ENCODE assay signal across 8 cellular contexts in the genomic region with DNA sequence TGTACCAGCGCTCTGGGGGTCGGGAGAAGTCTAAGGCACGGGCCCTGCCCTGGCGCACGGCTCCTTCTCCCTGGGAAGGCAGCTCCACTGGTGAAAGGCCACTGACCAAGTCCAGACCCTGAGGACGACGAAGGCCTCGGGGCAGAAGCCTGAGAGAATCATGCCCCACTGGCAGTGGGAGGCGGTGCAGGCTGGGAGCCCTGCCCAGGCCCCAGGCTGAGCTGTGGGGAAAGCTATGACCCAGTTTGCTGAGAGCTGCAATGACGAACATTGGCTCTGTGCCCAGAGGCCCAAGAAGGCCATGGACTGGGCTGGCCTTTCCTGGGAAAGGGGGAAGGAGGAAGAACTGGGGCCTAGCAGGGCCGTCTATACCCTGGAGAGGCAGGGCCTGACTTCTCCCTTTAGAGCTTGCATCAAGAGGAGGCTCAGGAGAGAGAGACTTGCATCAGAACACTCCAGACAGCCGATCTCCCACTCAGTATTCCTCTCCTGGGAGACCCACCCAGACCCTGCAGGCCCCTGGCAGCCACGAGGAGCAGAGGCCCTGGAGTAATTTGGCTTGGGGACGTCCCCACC. TPM values are rescaled to one million over a fixed set of nuclear protein-coding genes. Genes with fewer than 3 reads are reported as not detected.
DNase-seq lines count a peak whose midpoint lies in the region; ATAC-seq, FAIRE-seq and TF ChIP-seq lines count a peak whose summit lies in the region.

No MANE protein-coding gene starts in this region.

- intact Hi-C loops in endothelial cell of umbilical vein (cut with micrococcal nuclease), result loop anchor here (1.0 kb wide), 6 partner anchors 16 to 171 kb away; partner anchors contain the start of gene RHOB
- intact Hi-C loops in upper lobe of right lung (cut with DNase I), result no loop called here

- no peaks in the 10 kb centered on the region for H3K79me2 ChIP-seq in endothelial cell of umbilical vein (ENCODE audit: control insufficient read depth, insufficient read depth, low read length)

- no peaks in the 10 kb centered on the region for H3K9me3 Mint-ChIP-seq in mesothelial cell of epicardium

- H3K27me3 ChIP-seq in endothelial cell of umbilical vein (ENCODE audit: control insufficient read depth in 2 of 2, insufficient read depth in 2 of 2, low read length in 2 of 2), result no peaks in the 10 kb centered on the region
- H3K27me3 ChIP-seq in upper lobe of right lung, result no peaks in the 10 kb centered on the region

- peak overlapping the region; percentile 93 for H3K27ac Mint-ChIP-seq in mesothelial cell of epicardium

- TF ChIP-seq CTCF in endothelial cell of umbilical vein (IDR thresholded peaks at IDR 0.05; ENCODE audit: extremely low read depth in 1 of 2, insufficient read depth in 1 of 2, low read depth in 1 of 2, low read length in 2 of 2) (peak; percentile 34 to 67), mesothelial cell of epicardium (IDR thresholded peaks at IDR 0.05; ENCODE audit: unreplicated experiment) (no peak), upper lobe of right lung (IDR thresholded peaks at IDR 0.05) (peak; percentile 64)

- dilution Hi-C loops in endothelial cell of umbilical vein (cut with MboI; ENCODE audit: extremely low pct_ligation_motif_present, low sequenced_read_pairs), result no loop called here

- ATAC-seq in upper lobe of right lung, result peak; percentile 88

- no peak overlapping the region for H3K4me2 ChIP-seq in endothelial cell of umbilical vein (ENCODE audit: insufficient read depth, low read length)

- BruUV-seq in endothelial cell of umbilical vein (replicated peaks; lab: Mats Ljungman, UMichigan), result no TSS peak

- CTCF ChIA-PET in endothelial cell of umbilical vein (lab: Charles Lee), result interaction anchor here (0.6 to 3.0 kb wide), 26 partner anchors 9 to 240 kb away, joined by 3 to 20 read pairs (median 5); partner anchors contain the start of gene RHOB

- H3K9ac ChIP-seq in endothelial cell of umbilical vein (replicated peaks; ENCODE audit: extremely low read depth, insufficient read depth, low read length), result peak overlapping the region; percentile 63

- H3K4me3 Mint-ChIP-seq in mesothelial cell of epicardium, result no peak overlapping the region

- DNase-seq in SIG-M5 treated with dmso at 0.1 percent for 504 hours (lab: John Stamatoyannopoulos, UW; ENCODE audit: unreplicated experiment), result peak; percentile 40
- no peak for DNase-seq in SIG-M5 (lab: John Stamatoyannopoulos, UW)
- DNase-seq in RPMI7951 (ENCODE audit: low read depth), result peak; percentile 98
- peak; percentile 98 for DNase-seq in endothelial cell of umbilical vein (ENCODE audit: low read depth, low spot score)
- DNase-seq in mesothelial cell of epicardium (ENCODE audit: low spot score in 2 of 2, unreplicated experiment in 2 of 2), result peak; percentile 57 to 72
- DNase-seq in upper lobe of right lung, result peak; percentile 96
- DNase-seq in NCI-H128 (lab: John Stamatoyannopoulos, UW; ENCODE audit: unreplicated experiment), result no peak
- no peak for DNase-seq in activated CD4-positive, CD25-positive, alpha-beta regulatory T cell (lab: John Stamatoyannopoulos, UW)

- H3K27ac ChIP-seq in endothelial cell of umbilical vein (ENCODE audit: insufficient read depth, low read depth, low read length) (peak overlapping the region; percentile 77), upper lobe of right lung (peak overlapping the region; percentile 95)

- H3K4me3 ChIP-seq in endothelial cell of umbilical vein (replicated peaks in 1 of 3; ENCODE audit: insufficient read depth in 1 of 3, low read depth in 1 of 3, low read length in 3 of 3) (no peak overlapping the region), upper lobe of right lung (no peak overlapping the region)

- peaks cover 0 to 12% of the 10 kb centered on the region in 2 experiments for H3K36me3 ChIP-seq in endothelial cell of umbilical vein (ENCODE audit: control insufficient read depth in 2 of 2, extremely low read depth in 1 of 2, insufficient read depth in 2 of 2, low read length in 2 of 2)
- H3K36me3 ChIP-seq in upper lobe of right lung, result peaks cover 36% of the 10 kb centered on the region

- H2AFZ ChIP-seq in endothelial cell of umbilical vein (ENCODE audit: low read depth, low read length), result peak overlapping the region; percentile 36

- TF ChIP-seq POLR2A in endothelial cell of umbilical vein (IDR thresholded peaks at IDR 0.05; ENCODE audit: low read depth, low read length), result no peak

- FAIRE-seq in endothelial cell of umbilical vein (lab: Jason Lieb, UNC), result peak; percentile 97

- H4K20me1 ChIP-seq in endothelial cell of umbilical vein (replicated peaks; ENCODE audit: control insufficient read depth, extremely low read depth, insufficient read depth, low read length), result no peaks in the 10 kb centered on the region

- H3K27me3 Mint-ChIP-seq in mesothelial cell of epicardium (ENCODE audit: low read depth), result no peaks in the 10 kb centered on the region

- POLR2A ChIA-PET in endothelial cell of umbilical vein (lab: Charles Lee), result interaction anchor here (0.7 to 2.3 kb wide), 12 partner anchors 13 to 179 kb away, joined by 3 to 67 read pairs (median 4); partner anchors contain the start of gene RHOB

- H3K4me1 Mint-ChIP-seq in mesothelial cell of epicardium, result peaks cover 30% of the 10 kb centered on the region

- no peaks in the 10 kb centered on the region for H3K9me1 ChIP-seq in endothelial cell of umbilical vein (replicated peaks; ENCODE audit: control insufficient read depth, extremely low read depth, insufficient read depth, low read length)

- H3K36me3 Mint-ChIP-seq in mesothelial cell of epicardium, result peaks cover 7% of the 10 kb centered on the region

- H3K4me1 ChIP-seq in endothelial cell of umbilical vein (ENCODE audit: control insufficient read depth, extremely low read depth, insufficient read depth, low read length) (peaks cover 34% of the 10 kb centered on the region), upper lobe of right lung (peaks cover 69% of the 10 kb centered on the region)

- H3K9me3 ChIP-seq in endothelial cell of umbilical vein (replicated peaks; ENCODE audit: control insufficient read depth, insufficient read depth, low read length) (no peaks in the 10 kb centered on the region), upper lobe of right lung (no peaks in the 10 kb centered on the region)

TF ChIP-seq in endothelial cell of umbilical vein, 7 proteins besides CTCF, POLR2A, EP300 and RAD21:
- TF ChIP-seq POLR2AphosphoS5 (IDR thresholded peaks at IDR 0.05; ENCODE audit: insufficient read depth, low read depth, low read length), result peak; percentile 65
- TF ChIP-seq GATA2 (IDR thresholded peaks at IDR 0.05; ENCODE audit: insufficient read depth, insufficient read length, low read depth, low read length), result no peak
TF ChIP-seq in endothelial cell of umbilical vein: peak in this region for 1.

RNA-seq across cellular contexts. Expression of gene HS1BP3, which starts 32.9 kb away (rescaled TPM):
- total RNA-seq in RPMI7951 (2014; rRNA removed; shearing (Covaris generic)), result 13.9 and 15.9 TPM in 2 replicates
- total RNA-seq in endothelial cell of umbilical vein, result 27.8 and 33.1 TPM in 2 replicates
- 27.4 and 36.3 TPM in 2 replicates for polyA plus RNA-seq in endothelial cell of umbilical vein
- 17.0 and 22.6 TPM in 2 replicates for polyA plus RNA-seq in endothelial cell of umbilical vein (2011; cell fraction: cytosol; rRNA removed)
- 42.4 and 48.5 TPM in 2 replicates for polyA plus RNA-seq in endothelial cell of umbilical vein (2011; cell fraction: nucleus; rRNA removed)
- polyA plus RNA-seq in endothelial cell of umbilical vein (2012), result 19.9 and 37.4 TPM in 2 replicates
- 22.4 and 24.7 TPM in 2 replicates for polyA minus RNA-seq in endothelial cell of umbilical vein
- 7.2 TPM for polyA minus RNA-seq in endothelial cell of umbilical vein (2011; cell fraction: cytosol; rRNA and poly(A)+ RNA removed)
- polyA minus RNA-seq in endothelial cell of umbilical vein (2011; cell fraction: nucleus; rRNA and poly(A)+ RNA removed), result 26.3 and 35.3 TPM in 2 replicates
- 14.3 to 16.5 TPM (median 14.6 TPM) in 3 replicates for total RNA-seq in mesothelial cell of epicardium
- 35.8 TPM for total RNA-seq in upper lobe of right lung

RNA-seq across cellular contexts. Expression of gene GDF7, which starts 49.0 kb away (rescaled TPM):
- not detected in 2 replicates for total RNA-seq in RPMI7951 (2014; rRNA removed; shearing (Covaris generic))
- 1.1 and 3.7 TPM in 2 replicates for total RNA-seq in endothelial cell of umbilical vein
- 3.9 and 4.1 TPM in 2 replicates for polyA plus RNA-seq in endothelial cell of umbilical vein
- 3.7 and 4.2 TPM in 2 replicates for polyA plus RNA-seq in endothelial cell of umbilical vein (2011; cell fraction: cytosol; rRNA removed)
- polyA plus RNA-seq in endothelial cell of umbilical vein (2011; cell fraction: nucleus; rRNA removed), result 12.2 and 14.2 TPM in 2 replicates
- polyA plus RNA-seq in endothelial cell of umbilical vein (2012), result 4.1 and 14.2 TPM in 2 replicates
- polyA minus RNA-seq in endothelial cell of umbilical vein, result 10.6 and 16.9 TPM in 2 replicates
- not detected for polyA minus RNA-seq in endothelial cell of umbilical vein (2011; cell fraction: cytosol; rRNA and poly(A)+ RNA removed)
- polyA minus RNA-seq in endothelial cell of umbilical vein (2011; cell fraction: nucleus; rRNA and poly(A)+ RNA removed), result 6.1 and 6.8 TPM in 2 replicates
- 3.0 to 3.2 TPM (median 3.1 TPM) in 3 replicates for total RNA-seq in mesothelial cell of epicardium
- total RNA-seq in upper lobe of right lung, result 0.72 TPM

Comparison
In these comparisons a context has a peak if more than half of its experiments do, and no peak if none do; other contexts are left out.
1. DNase-seq: peak in SIG-M5 treated with dmso at 0.1 percent for 504 hours (single experiment), RPMI7951 (single experiment), endothelial cell of umbilical vein (single experiment), mesothelial cell of epicardium (2 of 2) and upper lobe of right lung (single experiment); none in SIG-M5 (single experiment), NCI-H128 (single experiment) and activated CD4-positive, CD25-positive, alpha-beta regulatory T cell (0 of 4).